Comparison of ENCODE assay signal across 8 cellular contexts in the genomic region with DNA sequence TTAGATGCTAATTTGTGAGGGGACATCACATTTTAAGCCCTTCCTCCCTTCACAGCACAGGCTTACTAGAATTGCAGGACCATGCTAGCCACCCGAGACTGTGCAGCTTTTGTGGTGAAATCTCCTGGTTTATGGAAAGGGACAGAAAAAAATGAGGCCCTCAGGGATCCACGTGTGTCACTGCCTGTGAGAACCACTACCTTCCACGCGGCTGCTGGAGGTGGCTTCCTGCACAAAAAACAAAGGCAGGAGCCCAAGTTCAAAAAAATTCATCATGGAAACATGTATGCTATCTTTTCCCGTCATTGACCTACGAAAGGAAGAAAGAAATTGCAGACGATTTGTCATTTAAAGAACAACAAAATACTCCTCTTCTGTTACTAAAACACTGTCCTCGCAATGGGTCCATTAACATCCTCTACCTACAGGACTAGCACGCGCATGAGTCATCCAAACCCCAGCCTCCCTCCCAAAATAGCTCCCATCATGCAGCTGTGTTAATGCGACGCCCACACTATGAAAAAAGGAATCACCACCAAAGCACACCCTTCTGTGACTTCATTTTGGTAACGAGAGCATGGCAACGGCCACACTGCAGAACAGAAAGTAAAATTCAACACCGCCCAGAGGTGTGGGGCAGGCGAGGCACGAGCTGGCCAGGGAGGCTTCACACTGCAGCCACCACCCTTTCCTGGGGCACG. TPM values are rescaled to one million over a fixed set of nuclear protein-coding genes. Genes with fewer than 3 reads are reported as not detected.
DNase-seq lines count a peak whose midpoint lies in the region; ATAC-seq and TF ChIP-seq lines count a peak whose summit lies in the region.

No MANE protein-coding gene starts in this region.

- no peak overlapping the region for H3K4me3 ChIP-seq in OCI-LY7 (ENCODE audit: low read depth, low read length, poor library complexity, severe bottlenecking)
- H3K4me3 ChIP-seq in neural progenitor cell, result no peak overlapping the region
- H3K4me3 ChIP-seq in upper lobe of left lung, result peak overlapping the region in 2 of 4 donors; percentile 11 to 22

- H3K36me3 ChIP-seq in OCI-LY7 (ENCODE audit: insufficient read depth, low read length) (no peaks in the 10 kb centered on the region), neural progenitor cell (no peaks in the 10 kb centered on the region), upper lobe of left lung (peaks cover 6 to 44% (median 24%) of the 10 kb centered on the region in 4 donors)

- no peak for TF ChIP-seq EP300 in upper lobe of left lung (IDR thresholded peaks at IDR 0.05)

- BruUV-seq in OCI-LY7 (replicated peaks; lab: Mats Ljungman, UMichigan), result no TSS peak

- no peak overlapping the region for H3K9ac ChIP-seq in neural progenitor cell

- peak overlapping the region; percentile 61 for H3K27ac Mint-ChIP-seq in activated naive CD4-positive, alpha-beta T cell treated with anti-CD3 and anti-CD28 coated beads, Interleukin-2, amount 50 U/mL, for 24 hours
- peak overlapping the region; percentile 85 for H3K27ac Mint-ChIP-seq in neural progenitor cell

- H3K4me3 Mint-ChIP-seq in activated naive CD4-positive, alpha-beta T cell treated with anti-CD3 and anti-CD28 coated beads, Interleukin-2, amount 50 U/mL, for 24 hours, result peak overlapping the region; percentile 26
- no peak overlapping the region for H3K4me3 Mint-ChIP-seq in neural progenitor cell

- TF ChIP-seq POLR2A in upper lobe of left lung (IDR thresholded peaks at IDR 0.05), result no peak

- peak; percentile 97 for ATAC-seq in GM18502 (IDR thresholded peaks at IDR 0.05; ENCODE audit: poor library complexity, unreplicated experiment)
- peak; percentile 43 for ATAC-seq in HG02610 (IDR thresholded peaks at IDR 0.05; ENCODE audit: unreplicated experiment)
- ATAC-seq in upper lobe of left lung (ENCODE audit: low FRiP score in 2 of 2), result peak; percentile 62 to 78

- no peaks in the 10 kb centered on the region for H3K4me1 ChIP-seq in OCI-LY7 (ENCODE audit: insufficient read depth, low read length, poor library complexity, severe bottlenecking)
- no peaks in the 10 kb centered on the region for H3K4me1 ChIP-seq in neural progenitor cell
- H3K4me1 ChIP-seq in upper lobe of left lung, result peaks cover 0 to 24% (median 17%) of the 10 kb centered on the region in 4 donors

- H3K9me2 ChIP-seq in OCI-LY7 (ENCODE audit: insufficient read depth, low read length), result no peaks in the 10 kb centered on the region

- H4K20me1 ChIP-seq in OCI-LY7 (ENCODE audit: insufficient read depth, low read length) (no peaks in the 10 kb centered on the region), neural progenitor cell (ENCODE audit: low read depth) (no peaks in the 10 kb centered on the region)

- CTCF ChIA-PET in OCI-LY7 (lab: Charles Lee; ENCODE audit: unreplicated experiment), result interaction anchor here (0.6 kb wide), 1 partner anchor 393 kb away, joined by 3 read pairs; no protein-coding TSS in a partner anchor

- POLR2A ChIA-PET in OCI-LY7 (lab: Charles Lee), result no interaction called here

- no peak for TF ChIP-seq CTCF in OCI-LY7 (conservative IDR thresholded peaks at IDR 0.05; ENCODE audit: low read length)
- TF ChIP-seq CTCF in neural progenitor cell (IDR thresholded peaks at IDR 0.05), result no peak
- no peak for TF ChIP-seq CTCF in upper lobe of left lung (IDR thresholded peaks at IDR 0.05)

- H3K4me2 ChIP-seq in OCI-LY7 (ENCODE audit: low read length), result peak overlapping the region; percentile 27; the same call in 1 of the 2 replicates
- H3K4me2 ChIP-seq in neural progenitor cell, result no peak overlapping the region

- intact Hi-C loops in OCI-LY7 (cut with micrococcal nuclease; ENCODE audit: unreplicated experiment), result no loop called here

- H3K9me3 ChIP-seq in OCI-LY7 (ENCODE audit: low read length) (no peaks in the 10 kb centered on the region), neural progenitor cell (ENCODE audit: low read depth) (no peaks in the 10 kb centered on the region), upper lobe of left lung (no peaks in the 10 kb centered on the region)

- H3K27me3 ChIP-seq in neural progenitor cell (no peaks in the 10 kb centered on the region), upper lobe of left lung (no peaks in the 10 kb centered on the region)

- no peaks in the 10 kb centered on the region for H3K36me3 Mint-ChIP-seq in activated naive CD4-positive, alpha-beta T cell treated with anti-CD3 and anti-CD28 coated beads, Interleukin-2, amount 50 U/mL, for 24 hours
- peaks cover 10% of the 10 kb centered on the region for H3K36me3 Mint-ChIP-seq in neural progenitor cell

- no peak for DNase-seq in OCI-LY7 (ENCODE audit: low spot score)
- DNase-seq in neural progenitor cell (ENCODE audit: low spot score), result no peak
- DNase-seq in upper lobe of left lung, result no peak
- DNase-seq in midbrain (lab: John Stamatoyannopoulos, UW), result no peak
- no peak for DNase-seq in NCI-H2107 treated with DMSO at 0.1 percent for 48 hours (lab: John Stamatoyannopoulos, UW; ENCODE audit: unreplicated experiment)

- no peak overlapping the region for H2AFZ ChIP-seq in OCI-LY7 (ENCODE audit: low read length)
- no peak overlapping the region for H2AFZ ChIP-seq in neural progenitor cell (replicated peaks)

- WGBS in upper lobe of left lung, 2 donors, result 53 to 58% methylated on average over 18 of the region's 18 CpGs

- H3K79me2 ChIP-seq in OCI-LY7 (ENCODE audit: insufficient read depth, low read depth, low read length) (no peaks in the 10 kb centered on the region), neural progenitor cell (ENCODE audit: low read depth) (no peaks in the 10 kb centered on the region)

- peaks cover 27% of the 10 kb centered on the region for H3K4me1 Mint-ChIP-seq in activated naive CD4-positive, alpha-beta T cell treated with anti-CD3 and anti-CD28 coated beads, Interleukin-2, amount 50 U/mL, for 24 hours
- H3K4me1 Mint-ChIP-seq in neural progenitor cell, result peaks cover 23% of the 10 kb centered on the region

- no peaks in the 10 kb centered on the region for H3K9me3 Mint-ChIP-seq in activated naive CD4-positive, alpha-beta T cell treated with anti-CD3 and anti-CD28 coated beads, Interleukin-2, amount 50 U/mL, for 24 hours
- H3K9me3 Mint-ChIP-seq in neural progenitor cell, result no peaks in the 10 kb centered on the region

- H3F3A ChIP-seq in neural progenitor cell (ENCODE audit: low read depth), result no peaks in the 10 kb centered on the region

- no peaks in the 10 kb centered on the region for H3K27me3 Mint-ChIP-seq in activated naive CD4-positive, alpha-beta T cell treated with anti-CD3 and anti-CD28 coated beads, Interleukin-2, amount 50 U/mL, for 24 hours
- H3K27me3 Mint-ChIP-seq in neural progenitor cell (ENCODE audit: insufficient read depth, low read depth), result no peaks in the 10 kb centered on the region

- H3K27ac ChIP-seq in OCI-LY7 (ENCODE audit: low read depth, low read length, poor library complexity, severe bottlenecking) (no peak overlapping the region), neural progenitor cell (no peak overlapping the region), upper lobe of left lung (peak overlapping the region; percentile 26 to 60 (median 46))

RNA-seq across cellular contexts. Expression of gene RAMACL, which starts 45.7 kb away (rescaled TPM):
- 0.41 TPM in 1 of 2 replicates, not detected in the other for total RNA-seq in OCI-LY7 (2014; rRNA removed; shearing (Covaris generic))
- total RNA-seq in OCI-LY7 (2022) (0.30 and 0.33 TPM in 2 replicates), neural progenitor cell (ENCODE audit: low replicate concordance) (0.19 and 0.56 TPM in 2 replicates), upper lobe of left lung (10 to 100 TPM in 3 of 6 donors, 1 to 10 TPM in 3; 3.7 to 13.0 (median 7.9) TPM)

Comparison
In these comparisons a context has a peak if more than half of its experiments do, and no peak if none do; other contexts are left out.
1. ATAC-seq: peak in every context shown above with its lines; median percentile 97 in GM18502; 70 in upper lobe of left lung; 43 in HG02610.
2. H3K27ac ChIP-seq: peak in upper lobe of left lung (4 of 4); none in OCI-LY7 (single experiment) and neural progenitor cell (single experiment).